In the genomic region with DNA sequence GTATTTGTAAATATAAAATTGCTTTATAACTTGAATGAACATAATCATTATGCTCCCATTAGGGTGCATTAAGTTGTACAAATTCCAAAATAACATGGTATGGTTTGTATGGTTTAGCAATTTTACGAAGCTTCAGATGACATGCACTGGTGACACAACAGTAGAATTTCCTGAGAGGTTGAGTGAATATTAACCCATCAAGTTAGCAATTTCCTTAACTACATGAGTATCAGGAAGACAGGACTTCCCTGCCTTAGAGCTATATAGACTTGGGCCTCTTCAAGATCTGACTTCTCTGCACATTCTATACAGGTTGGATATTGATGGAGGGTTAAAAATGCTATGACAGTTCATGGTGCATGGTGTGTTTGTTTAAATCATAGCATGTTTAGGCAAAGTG, we compare ENCODE assay signal across 16 cellular contexts.
"Had no signal": no experiment of that assay in that cellular context is flagged by ENCODE, and none has a peak within 500 bp of the region (broad histone marks: within the 10 kb centered on the region; RNA-seq: fewer than 3 reads in every experiment).

No MANE protein-coding gene starts in this region.

- DNase-seq: heart right ventricle; hypothalamus; kidney glomerular epithelial cell; left lung; lower lobe of right lung; natural killer cell; occipital lobe; retina; right lobe of liver; stimulated activated CD4-positive, alpha-beta T cell treated with anti-CD3 and anti-CD28 coated beads, Interleukin-4, amount 100 ng/mL, for 1 hour; stimulated activated CD8-positive, alpha-beta memory T cell treated with anti-CD3 and anti-CD28 coated beads, Interleukin-4, amount 100 ng/mL, for 48 hours; stimulated activated naive CD8-positive, alpha-beta T cell treated with anti-CD3 and anti-CD28 coated beads, Interleukin-15, Interleukin-2, amounts not matched to agents 100 U/mL and 50 U/mL, for 24 hours; tibial artery; upper lobe of left lung had no signal

- ATAC-seq: esophagus mucosa; heart right ventricle; left lung; lower lobe of right lung; natural killer cell; right lobe of liver; stimulated activated effector memory CD8-positive, alpha-beta T cell treated with anti-CD3 and anti-CD28 coated beads, Interleukin-12 subunit alpha, Interleukin-12 subunit beta, amount 100 ng/mL, for 72 hours; stimulated activated naive CD8-positive, alpha-beta T cell treated with anti-CD3 and anti-CD28 coated beads, Interleukin-15, Interleukin-2, amounts not matched to agents 100 U/mL and 50 U/mL, for 24 hours had no signal
